Comparison of ENCODE assay signal across 20 cellular contexts in genomic region chr1:160340146-160340545, GRCh38. TPM values are rescaled to one million over a fixed set of nuclear protein-coding genes. Genes with fewer than 3 reads are reported as not detected.
DNase-seq lines count a peak whose midpoint lies in the region; ATAC-seq and TF ChIP-seq lines count a peak whose summit lies in the region.
"Had no signal": no experiment of that assay in that cellular context is flagged by ENCODE, and none has a peak within 500 bp of the region (broad histone marks: within the 10 kb centered on the region; RNA-seq: fewer than 3 reads in every experiment).

No MANE protein-coding gene starts in this region.

- H3K79me2 ChIP-seq in ACC112 (ENCODE audit: control insufficient read depth, insufficient read depth, low read length, unreplicated experiment) (peaks cover 88% of the 10 kb centered on the region), Loucy (ENCODE audit: insufficient read depth, low read length) (peaks cover 79% of the 10 kb centered on the region)

- 59% methylated on average over 3 of the region's 3 CpGs for WGBS in right cardiac atrium

- H3K4me3 ChIP-seq in ACC112 (ENCODE audit: low read depth, low read length): peak overlapping the region; percentile 93
- peak overlapping the region; percentile 98 for H3K4me3 ChIP-seq in Loucy (ENCODE audit: low read length, poor library complexity, severe bottlenecking)
- H3K4me3 ChIP-seq in right cardiac atrium (ENCODE audit: low read length): no peak overlapping the region
- H3K4me3 ChIP-seq: mucosa of descending colon had no signal

- H3K9ac ChIP-seq in Loucy (ENCODE audit: low read depth, low read length, poor library complexity, severe bottlenecking): peak overlapping the region; percentile 88
- H3K9ac ChIP-seq: parathyroid adenoma had no signal

- H3K36me3 Mint-ChIP-seq in glutamatergic neuron (ENCODE audit: unreplicated experiment): peaks cover 5% of the 10 kb centered on the region

- H3K9me3 ChIP-seq in Loucy (ENCODE audit: insufficient read depth, low read depth, low read length) (no peaks in the 10 kb centered on the region), right cardiac atrium (ENCODE audit: control insufficient read depth, low read length) (no peaks in the 10 kb centered on the region)
- H3K9me3 ChIP-seq: heart left ventricle, mucosa of descending colon had no signal

- TF ChIP-seq CTCF in Loucy (conservative IDR thresholded peaks at IDR 0.05; ENCODE audit: low read length) (no peak), glutamatergic neuron (IDR thresholded peaks at IDR 0.05; ENCODE audit: partially characterized antibody, unreplicated experiment) (no peak)

- H3K4me3 Mint-ChIP-seq in glutamatergic neuron (ENCODE audit: unreplicated experiment): peak overlapping the region; percentile 100
- H3K4me3 Mint-ChIP-seq: activated B cell treated with CpG ODN at 0.5 μM for 24 hours; activated CD8-positive, alpha-beta memory T cell treated with anti-CD3 and anti-CD28 coated beads, Interleukin-2, amount 10 ng/mL, durations not matched to agents 7 days and 5 days had no signal

- peaks cover 4% of the 10 kb centered on the region for H3K9me3 Mint-ChIP-seq in glutamatergic neuron (ENCODE audit: unreplicated experiment)
- H3K9me3 Mint-ChIP-seq: activated B cell treated with CpG ODN at 0.5 μM for 24 hours; activated naive CD8-positive, alpha-beta T cell treated with anti-CD3 and anti-CD28 coated beads, Interleukin-2, amount 10 ng/mL, durations not matched to agents 7 days and 5 days had no signal

- H3K4me2 ChIP-seq in Loucy (ENCODE audit: low read depth, low read length, poor library complexity, severe bottlenecking): peak overlapping the region; percentile 96

- H3K27me3 ChIP-seq in ACC112 (ENCODE audit: insufficient read depth, low read length): no peaks in the 10 kb centered on the region
- no peaks in the 10 kb centered on the region for H3K27me3 ChIP-seq in Loucy (ENCODE audit: insufficient read depth, low read length, poor library complexity, severe bottlenecking)
- no peaks in the 10 kb centered on the region for H3K27me3 ChIP-seq in right cardiac atrium (ENCODE audit: control insufficient read depth, insufficient read depth)
- H3K27me3 ChIP-seq: heart left ventricle had no signal

- ATAC-seq in right cardiac atrium: no peak
- ATAC-seq: activated CD8-positive, alpha-beta memory T cell treated with anti-CD3 and anti-CD28 coated beads, Interleukin-2, amount 10 ng/mL, durations not matched to agents 7 days and 5 days; esophagus mucosa; heart left ventricle; mucosa of descending colon had no signal

- H3K27ac Mint-ChIP-seq in glutamatergic neuron (ENCODE audit: unreplicated experiment): no peak overlapping the region

- H3K27ac ChIP-seq in ACC112 (ENCODE audit: low read depth, low read length) (peak overlapping the region; percentile 3; the same call in 1 of the 2 replicates), right cardiac atrium (ENCODE audit: low read length) (no peak overlapping the region)
- H3K27ac ChIP-seq: parathyroid adenoma had no signal

- H3K36me3 ChIP-seq in ACC112 (ENCODE audit: insufficient read depth, low read length) (peaks cover 31% of the 10 kb centered on the region), Loucy (ENCODE audit: insufficient read depth, low read length) (peaks cover 28% of the 10 kb centered on the region)

- H2AFZ ChIP-seq in ACC112 (ENCODE audit: low read length, unreplicated experiment): no peak overlapping the region
- no peak overlapping the region for H2AFZ ChIP-seq in Loucy (ENCODE audit: low read length)
- H2AFZ ChIP-seq: parathyroid adenoma had no signal

- peaks cover 19% of the 10 kb centered on the region for H3K4me1 Mint-ChIP-seq in glutamatergic neuron (ENCODE audit: low read depth, unreplicated experiment)

- DNase-seq in glutamatergic neuron (no peak), right cardiac atrium (no peak), HK-2 (ENCODE audit: unreplicated experiment) (no peak), NCI-H1417 treated with DMSO at 0.1 percent for 48 hours (lab: John Stamatoyannopoulos, UW) (no peak)
- DNase-seq: activated B cell treated with CpG ODN at 0.5 μM for 24 hours; activated CD8-positive, alpha-beta memory T cell treated with anti-CD3 and anti-CD28 coated beads, Interleukin-2, amount 10 ng/mL, durations not matched to agents 7 days and 5 days; activated naive CD8-positive, alpha-beta T cell treated with anti-CD3 and anti-CD28 coated beads, Interleukin-2, amount 10 ng/mL, durations not matched to agents 7 days and 5 days; Calu3; heart left ventricle; kidney glomerular epithelial cell; mucosa of descending colon; MV-4-11; NCI-H2107; NCI-H82; stimulated activated CD4-positive, alpha-beta T cell treated with anti-CD3 and anti-CD28 coated beads, Interleukin-12 subunit alpha, Interleukin-12 subunit beta, amount 100 ng/mL, for 4 hours had no signal

- H4K20me1 ChIP-seq in Loucy (ENCODE audit: insufficient read depth, low read length, poor library complexity, severe bottlenecking): peaks cover 53% of the 10 kb centered on the region

- H3F3A ChIP-seq in Loucy (ENCODE audit: low read depth): no peaks in the 10 kb centered on the region

- intact Hi-C loops in right cardiac atrium (cut with DNase I): no loop called here

- H3K4me1 ChIP-seq in ACC112 (ENCODE audit: control insufficient read depth, insufficient read depth, low read length, unreplicated experiment): peaks cover 38% of the 10 kb centered on the region
- peaks cover 47% of the 10 kb centered on the region for H3K4me1 ChIP-seq in Loucy (ENCODE audit: insufficient read depth, low read length, poor library complexity, severe bottlenecking)
- no peaks in the 10 kb centered on the region for H3K4me1 ChIP-seq in right cardiac atrium (ENCODE audit: control insufficient read depth, insufficient read depth, low read length)

- peaks cover 8% of the 10 kb centered on the region for H3K27me3 Mint-ChIP-seq in glutamatergic neuron (ENCODE audit: unreplicated experiment)
- H3K27me3 Mint-ChIP-seq: activated B cell treated with CpG ODN at 0.5 μM for 24 hours; activated CD8-positive, alpha-beta memory T cell treated with anti-CD3 and anti-CD28 coated beads, Interleukin-2, amount 10 ng/mL, durations not matched to agents 7 days and 5 days; activated naive CD8-positive, alpha-beta T cell treated with anti-CD3 and anti-CD28 coated beads, Interleukin-2, amount 10 ng/mL, durations not matched to agents 7 days and 5 days had no signal

- no peaks in the 10 kb centered on the region for H3K9me2 ChIP-seq in Loucy (replicated peaks; ENCODE audit: low read depth, low read length)

RNA-seq across cellular contexts. Expression of gene COPA, which starts 2.9 kb away (rescaled TPM):
- 263 TPM for total RNA-seq in glutamatergic neuron (ENCODE audit: unreplicated experiment)
- 100 to 1,000 TPM; 115 to 140 (median 121) TPM for total RNA-seq in right cardiac atrium
- 69.1 TPM for polyA plus RNA-seq in right cardiac atrium

RNA-seq across cellular contexts. Expression of gene NCSTN, which starts 3.0 kb away (rescaled TPM):
- total RNA-seq in glutamatergic neuron (ENCODE audit: unreplicated experiment): 121 TPM
- total RNA-seq in right cardiac atrium: 10 to 100 TPM; 67.1 to 84.3 (median 70.3) TPM
- 60.7 TPM for polyA plus RNA-seq in right cardiac atrium

RNA-seq across cellular contexts. Expression of gene NHLH1, which starts 26.7 kb away (rescaled TPM):
- 1,198 TPM for total RNA-seq in glutamatergic neuron (ENCODE audit: unreplicated experiment)
- under 1 TPM in 1 of 4 donors, not detected in 3; 0.09 TPM for total RNA-seq in right cardiac atrium
- polyA plus RNA-seq in right cardiac atrium: 0.05 TPM
- total RNA-seq: RPMI7951 had no signal

RNA-seq across cellular contexts. Expression of gene PEX19, which starts 55.2 kb away (rescaled TPM):
- 48.8 TPM for total RNA-seq in glutamatergic neuron (ENCODE audit: unreplicated experiment)
- 100 to 1,000 TPM in 2 of 4 donors, 10 to 100 TPM in 2; 97.4 to 113 (median 105) TPM for total RNA-seq in right cardiac atrium
- polyA plus RNA-seq in right cardiac atrium: 42.5 TPM

Comparison
In these comparisons a context has a peak if more than half of its experiments do, and no peak if none do; other contexts are left out.
1. RNA of gene NHLH1, which starts 26.7 kb away (total RNA-seq): 1,198 TPM in glutamatergic neuron (single experiment); 0.09 TPM in right cardiac atrium; every median in the first group is over 1,000 times any median in the second.